ENCODE assay signal across 8 cellular contexts in the genomic region with DNA sequence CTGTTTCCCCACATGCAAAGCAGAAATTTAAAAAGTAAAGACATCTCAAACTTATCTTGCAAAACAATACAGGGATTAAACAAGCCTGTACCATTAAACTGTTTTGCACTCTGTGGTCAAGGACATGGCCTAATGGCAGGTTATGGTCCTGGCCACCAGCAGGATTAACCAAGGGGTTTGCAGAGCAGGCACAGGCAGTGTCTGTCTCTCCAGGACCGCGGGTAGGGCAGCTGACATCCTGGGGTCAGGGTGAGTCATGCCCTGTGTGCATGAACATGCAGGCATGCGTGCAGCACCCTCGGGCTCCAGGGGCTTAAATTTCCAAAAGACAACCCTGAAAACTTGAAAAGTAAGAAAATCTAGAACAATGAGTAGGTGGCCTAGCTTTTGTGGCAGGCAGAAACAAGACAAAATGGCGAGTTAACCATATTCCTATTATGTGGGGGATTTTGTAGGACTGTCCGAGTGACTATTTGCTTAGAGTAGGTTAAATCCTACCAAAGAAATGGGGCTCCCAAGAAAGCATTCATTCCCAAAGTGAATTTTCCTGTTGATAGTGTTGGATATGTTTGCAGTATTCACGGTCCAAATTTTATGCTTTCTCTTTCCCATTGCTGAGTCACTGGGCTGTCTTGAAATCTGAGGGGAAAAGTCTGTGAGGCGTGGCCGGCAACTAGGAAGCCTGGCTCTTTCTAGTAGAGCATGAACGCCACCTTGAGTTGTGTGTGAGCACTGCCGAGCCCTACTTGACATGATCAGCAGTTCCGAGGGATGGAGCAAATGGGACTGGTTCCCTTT.
DNase-seq lines count a peak whose midpoint lies in the region; ATAC-seq, FAIRE-seq and TF ChIP-seq lines count a peak whose summit lies in the region.

No MANE protein-coding gene starts in this region.

- H3K4me1 ChIP-seq in Panc1 (ENCODE audit: control insufficient read depth, insufficient read depth, low read length) (peaks cover 6% of the 10 kb centered on the region; the same call in 1 of the 2 replicates), adipocyte (ENCODE audit: control insufficient read depth, insufficient read depth, low read length) (peaks cover 8% of the 10 kb centered on the region), pancreas (peaks cover 0 to 7% (median 6%) of the 10 kb centered on the region in 3 donors), aorta (ENCODE audit: control insufficient read depth in 1 of 2, insufficient read depth in 2 of 2, low read length in 2 of 2) (no peaks in the 10 kb centered on the region)

- CTCF ChIA-PET in Panc1 (lab: Charles Lee), result interaction anchor here (0.5 kb wide), 1 partner anchor 550 kb away, joined by 6 read pairs; no protein-coding TSS in a partner anchor

- H3K27ac ChIP-seq in Panc1 (ENCODE audit: low read length) (peak overlapping the region; percentile 86), pancreas (peak overlapping the region; percentile 29 to 60 (median 44)), aorta (ENCODE audit: low read depth in 1 of 2, low read length in 2 of 2) (peak overlapping the region in 1 of 2 donors; percentile 9)

- peak; percentile 99 for TF ChIP-seq CTCF in LNCaP clone FGC (IDR thresholded peaks at IDR 0.05; ENCODE audit: control insufficient read depth, extremely low read depth, insufficient read depth)
- TF ChIP-seq CTCF in Panc1 (IDR thresholded peaks at IDR 0.05), result peak; percentile 87
- TF ChIP-seq CTCF in pancreas (IDR thresholded peaks at IDR 0.05), result peak; percentile 50 to 78 (median 70)

- no peaks in the 10 kb centered on the region for H3K27me3 ChIP-seq in H7 (ENCODE audit: control insufficient read depth, insufficient read depth, low read length)
- no peaks in the 10 kb centered on the region for H3K27me3 ChIP-seq in Panc1 (ENCODE audit: control insufficient read depth, insufficient read depth, low read length)
- no peaks in the 10 kb centered on the region for H3K27me3 ChIP-seq in adipocyte (replicated peaks; ENCODE audit: control insufficient read depth, insufficient read depth, low read length)
- H3K27me3 ChIP-seq in pancreas, result no peaks in the 10 kb centered on the region
- no peaks in the 10 kb centered on the region for H3K27me3 ChIP-seq in aorta (ENCODE audit: control insufficient read depth in 1 of 2, insufficient read depth in 2 of 2, low read length in 1 of 2)

- DNase-seq in GM04503 (ENCODE audit: low read depth) (peak; percentile 55), H7 (peak; percentile 80), LNCaP clone FGC (ENCODE audit: low read depth) (peak; percentile 75), Panc1 (ENCODE audit: low read depth, low spot score) (peak; percentile 58), adipocyte (ENCODE audit: low read depth) (peak; percentile 99), cardiac septum (ENCODE audit: low spot score) (peak; percentile 87), pancreas (peak; percentile 78 to 89 (median 82)), aorta (peak; percentile 93 to 94)

- peak overlapping the region; percentile 93 for H3K9ac ChIP-seq in adipocyte (ENCODE audit: low read length)

- H3K4me3 ChIP-seq in H7 (ENCODE audit: insufficient read depth, low read depth, low read length), result no peak overlapping the region
- H3K4me3 ChIP-seq in LNCaP clone FGC (ENCODE audit: low read depth, low read length), result 0 out of 2 replicates have a peak overlapping the region, but pooled peaks have one; percentile 10
- H3K4me3 ChIP-seq in Panc1 (ENCODE audit: low read depth in 2 of 2, low read length in 2 of 2), result peak overlapping the region; percentile 40 to 68
- peak overlapping the region; percentile 84 for H3K4me3 ChIP-seq in adipocyte (ENCODE audit: low read length)
- H3K4me3 ChIP-seq in pancreas, result peak overlapping the region in 2 of 4 donors; percentile 28 to 35
- peak overlapping the region; percentile 32 to 44 for H3K4me3 ChIP-seq in aorta (ENCODE audit: low read length in 2 of 2)

- 8% methylated on average over 12 of the region's 12 CpGs for whole genome bisulfite sequencing in pancreas, 2 donors
- 2 to 3% methylated on average over 12 of the region's 12 CpGs for WGBS in aorta, 2 donors

- peak; percentile 98 for ATAC-seq in Panc1
- peak; percentile 99 to 100 (median 100) for ATAC-seq in pancreas
- peak; percentile 97 for ATAC-seq in aorta (ENCODE audit: low FRiP score)

- H3K9me3 ChIP-seq in Panc1 (ENCODE audit: control insufficient read depth, insufficient read depth, low read depth, low read length) (no peaks in the 10 kb centered on the region), adipocyte (ENCODE audit: control insufficient read depth, low read length) (no peaks in the 10 kb centered on the region), pancreas (no peaks in the 10 kb centered on the region), aorta (ENCODE audit: control insufficient read depth, low read length) (no peaks in the 10 kb centered on the region)

- FAIRE-seq in pancreas (lab: Jason Lieb, UNC), result no peak

- in situ Hi-C loops in Panc1 (cut with HindIII; ENCODE audit: low pct_unique_long_range_greater_than_20kb, low sequenced_read_pairs), result no loop called here

- H3K36me3 ChIP-seq in H7 (replicated peaks; ENCODE audit: control insufficient read depth, insufficient read depth, low read length) (no peaks in the 10 kb centered on the region), Panc1 (ENCODE audit: control insufficient read depth, insufficient read depth, low read length) (no peaks in the 10 kb centered on the region), adipocyte (ENCODE audit: control insufficient read depth, insufficient read depth, low read length, severe bottlenecking) (no peaks in the 10 kb centered on the region), pancreas (no peaks in the 10 kb centered on the region), aorta (ENCODE audit: control insufficient read depth in 1 of 2, insufficient read depth in 2 of 2, low read length in 1 of 2) (no peaks in the 10 kb centered on the region)

- intact Hi-C loops in Panc1 (cut with micrococcal nuclease; ENCODE audit: unreplicated experiment), result loop anchor here (5.0 to 10.0 kb wide), 2 partner anchors 227 to 295 kb away; no protein-coding TSS in a partner anchor
- intact Hi-C loops in cardiac septum (cut with DNase I), result loop anchor here (10.0 kb wide), 3 partner anchors 155 to 495 kb away; partner anchors contain the start of gene FAM20A
- intact Hi-C loops in pancreas (cut with DNase I), result no loop called here
- intact Hi-C loops in aorta (cut with DNase I), result loop anchor here (2.0 to 10.0 kb wide), 6 partner anchors 225 to 497 kb away; no protein-coding TSS in a partner anchor

- no TSS peak for BruUV-seq in Panc1 (replicated peaks; lab: Mats Ljungman, UMichigan)

- POLR2A ChIA-PET in Panc1 (lab: Charles Lee), result no interaction called here

Comparison
In these comparisons a context has a peak if more than half of its experiments do, and no peak if none do; other contexts are left out.
1. intact Hi-C loops: an anchor here in Panc1 (5.0 to 10.0 kb wide), cardiac septum (10.0 kb wide) and aorta (2.0 to 10.0 kb wide); none called in pancreas.